ENCODE assay signal across 17 cellular contexts in genomic region chr7:128044064-128044463, GRCh38.
"Had no signal": no experiment of that assay in that cellular context is flagged by ENCODE, and none has a peak within 500 bp of the region (broad histone marks: within the 10 kb centered on the region; RNA-seq: fewer than 3 reads in every experiment).

No MANE protein-coding gene starts in this region.

- H3K36me3 ChIP-seq: lower lobe of right lung, sigmoid colon had no signal

- H3K27ac ChIP-seq: hepatocyte, lower lobe of right lung, sigmoid colon, stomach had no signal

- H3K4me2 ChIP-seq: hepatocyte had no signal

- FAIRE-seq: bronchial epithelial cell had no signal

- H3K4me3 Mint-ChIP-seq: activated CD4-positive, alpha-beta T cell treated with anti-CD3 and anti-CD28 coated beads for 36 hours; activated naive CD8-positive, alpha-beta T cell; activated T-helper 1 cell treated with anti-CD3 and anti-CD28 coated beads, Interleukin-12 subunit alpha, Interleukin-12 subunit beta, Interleukin-2, Interleukin-4 antibody, amounts not matched to agents 30 ng/mL and 10 ng/mL and 1 ng/mL, durations not matched to agents 14 hours and 24 hours and 36 hours; stimulated activated effector memory CD8-positive, alpha-beta T cell treated with anti-CD3 and anti-CD28 coated beads, Interleukin-12 subunit alpha, Interleukin-12 subunit beta, amount 100 ng/mL, for 72 hours; WTC11 had no signal

- DNase-seq: activated CD4-positive, alpha-beta T cell treated with anti-CD3 and anti-CD28 coated beads for 36 hours; activated CD4-positive, alpha-beta T cell treated with anti-CD3 and anti-CD28 coated beads, Interleukin-2, amount 50 U/mL, for 48 hours; foreskin fibroblast; islet precursor cell; left colon; lower lobe of right lung; naive thymus-derived CD8-positive, alpha-beta T cell; sigmoid colon; stimulated activated CD4-positive, alpha-beta T cell treated with anti-CD3 and anti-CD28 coated beads, Interleukin-4, amount 100 ng/mL, for 24 hours; stomach; trophoblast cell had no signal

- H3K36me3 Mint-ChIP-seq: WTC11 had no signal

- H3K27me3 Mint-ChIP-seq: activated CD4-positive, alpha-beta T cell treated with anti-CD3 and anti-CD28 coated beads for 36 hours; activated naive CD8-positive, alpha-beta T cell; naive thymus-derived CD8-positive, alpha-beta T cell had no signal

- ATAC-seq: activated CD4-positive, alpha-beta T cell treated with anti-CD3 and anti-CD28 coated beads for 36 hours; left colon; lower lobe of right lung; naive thymus-derived CD8-positive, alpha-beta T cell; stimulated activated effector memory CD8-positive, alpha-beta T cell treated with anti-CD3 and anti-CD28 coated beads, Interleukin-12 subunit alpha, Interleukin-12 subunit beta, amount 100 ng/mL, for 72 hours; WTC11 had no signal

- H3K27me3 ChIP-seq: hepatocyte, sigmoid colon, stomach had no signal

- H3K27ac Mint-ChIP-seq: activated CD4-positive, alpha-beta T cell treated with anti-CD3 and anti-CD28 coated beads for 36 hours; activated naive CD8-positive, alpha-beta T cell; activated T-helper 1 cell treated with anti-CD3 and anti-CD28 coated beads, Interleukin-12 subunit alpha, Interleukin-12 subunit beta, Interleukin-2, Interleukin-4 antibody, amounts not matched to agents 30 ng/mL and 10 ng/mL and 1 ng/mL, durations not matched to agents 14 hours and 24 hours and 36 hours; stimulated activated effector memory CD8-positive, alpha-beta T cell treated with anti-CD3 and anti-CD28 coated beads, Interleukin-12 subunit alpha, Interleukin-12 subunit beta, amount 100 ng/mL, for 72 hours; WTC11 had no signal

- H3K4me1 ChIP-seq: lower lobe of right lung had no signal

- H3K9me3 ChIP-seq: lower lobe of right lung, sigmoid colon, stomach had no signal

- H2AFZ ChIP-seq: hepatocyte had no signal

- H3K4me3 ChIP-seq: hepatocyte, lower lobe of right lung, sigmoid colon, stomach had no signal

- H3K9me3 Mint-ChIP-seq: activated T-helper 1 cell treated with anti-CD3 and anti-CD28 coated beads, Interleukin-12 subunit alpha, Interleukin-12 subunit beta, Interleukin-2, Interleukin-4 antibody, amounts not matched to agents 30 ng/mL and 10 ng/mL and 1 ng/mL, durations not matched to agents 14 hours and 24 hours and 36 hours; naive thymus-derived CD8-positive, alpha-beta T cell; stimulated activated effector memory CD8-positive, alpha-beta T cell treated with anti-CD3 and anti-CD28 coated beads, Interleukin-12 subunit alpha, Interleukin-12 subunit beta, amount 100 ng/mL, for 72 hours; WTC11 had no signal
